Comparison of ENCODE assay signal across 2 cellular contexts in genomic region chr14:105013150-105013787, GRCh38.
TF ChIP-seq lines count a peak whose summit lies in the region.

No MANE protein-coding gene starts in this region.

TF ChIP-seq in A549, 52 proteins besides CTCF, POLR2A, EP300 and RAD21 (continued from another document):
- TF ChIP-seq REST (IDR thresholded peaks at IDR 0.05): no peak
- TF ChIP-seq ZSCAN20 (CRISPR knock-in tag; IDR thresholded peaks at IDR 0.05): no peak
- no peak for TF ChIP-seq ZC3H11A (IDR thresholded peaks at IDR 0.05)
- TF ChIP-seq ELK1 (IDR thresholded peaks at IDR 0.05; ENCODE audit: low read depth, low read length): no peak
- TF ChIP-seq HES2 (IDR thresholded peaks at IDR 0.05): no peak
- TF ChIP-seq E2F6 (IDR thresholded peaks at IDR 0.05; ENCODE audit: borderline replicate concordance, low read depth): no peak
- TF ChIP-seq PBX3 (IDR thresholded peaks at IDR 0.05): no peak
- no peak for TF ChIP-seq KDM1A (IDR thresholded peaks at IDR 0.05; ENCODE audit: low read depth)
- no peak for TF ChIP-seq RNF2 (IDR thresholded peaks at IDR 0.05; ENCODE audit: borderline replicate concordance, low read depth)
- TF ChIP-seq HDAC2 (IDR thresholded peaks at IDR 0.05): no peak
- no peak for TF ChIP-seq ZNF302 (CRISPR knock-in tag; IDR thresholded peaks at IDR 0.05)
- no peak for TF ChIP-seq HOXB13 (CRISPR knock-in tag; IDR thresholded peaks at IDR 0.05; ENCODE audit: low read depth)
- no peak for TF ChIP-seq NFE2L2 (conservative IDR thresholded peaks at IDR 0.05; ENCODE audit: low read length)
- no peak for TF ChIP-seq BCL3 (IDR thresholded peaks at IDR 0.05)
- TF ChIP-seq USF2 (IDR thresholded peaks at IDR 0.05): no peak
- no peak for TF ChIP-seq EHMT2 (IDR thresholded peaks at IDR 0.05; ENCODE audit: low read depth)

TF ChIP-seq in SK-N-SH treated with all-trans-retinoic acid at 6 μM for 48 hours, 23 proteins besides CTCF, POLR2A, EP300 and RAD21 (continued from another document):
- TF ChIP-seq CSRNP3 (CRISPR knock-in tag; IDR thresholded peaks at IDR 0.05) (no peak), BACH2 (CRISPR knock-in tag; IDR thresholded peaks at IDR 0.05; ENCODE audit: borderline replicate concordance) (no peak), PPARA (CRISPR knock-in tag; IDR thresholded peaks at IDR 0.05; ENCODE audit: borderline replicate concordance) (no peak), ZFP30 (CRISPR knock-in tag; IDR thresholded peaks at IDR 0.05) (no peak), ISL1 (CRISPR knock-in tag; IDR thresholded peaks at IDR 0.05) (no peak), CSDC2 (CRISPR knock-in tag; IDR thresholded peaks at IDR 0.05) (no peak), TOX (CRISPR knock-in tag; IDR thresholded peaks at IDR 0.05; ENCODE audit: borderline replicate concordance) (no peak), ARNTL (CRISPR knock-in tag; IDR thresholded peaks at IDR 0.05; ENCODE audit: borderline replicate concordance, low read depth) (no peak)
TF ChIP-seq in SK-N-SH treated with all-trans-retinoic acid at 6 μM for 48 hours: peak in this region for 0.
